In genomic region chr5:78908173-78908901, GRCh38 we compare ENCODE assay signal across 8 cellular contexts.
DNase-seq lines count a peak whose midpoint lies in the region; ATAC-seq and TF ChIP-seq lines count a peak whose summit lies in the region.

No MANE protein-coding gene starts in this region.

- no peak overlapping the region for H3K4me2 ChIP-seq in Karpas-422 (ENCODE audit: low read depth, low read length, poor library complexity, severe bottlenecking)

- peaks cover 54% of the 10 kb centered on the region for H3K4me1 Mint-ChIP-seq in endothelial cell (ENCODE audit: unreplicated experiment)

- H3K9ac ChIP-seq in Karpas-422 (ENCODE audit: low read length), result no peak overlapping the region

- H3K27ac Mint-ChIP-seq in endothelial cell (ENCODE audit: unreplicated experiment), result peak overlapping the region; percentile 91

- H3K27ac ChIP-seq in Karpas-422 (ENCODE audit: low read length), result no peak overlapping the region

- no peaks in the 10 kb centered on the region for H3K9me3 Mint-ChIP-seq in endothelial cell (ENCODE audit: unreplicated experiment)

- ATAC-seq in HG03139 (IDR thresholded peaks at IDR 0.05; ENCODE audit: unreplicated experiment) (no peak), HG02981 (IDR thresholded peaks at IDR 0.05; ENCODE audit: unreplicated experiment) (no peak)

- no peaks in the 10 kb centered on the region for H3K79me2 ChIP-seq in Karpas-422 (ENCODE audit: low read length)

- H3K27me3 ChIP-seq in Karpas-422 (ENCODE audit: low read length), result no peaks in the 10 kb centered on the region

- H3K4me3 ChIP-seq in GM08714 (ENCODE audit: low read length) (peak overlapping the region; percentile 25; the same call in 1 of the 2 replicates), Karpas-422 (ENCODE audit: low read length) (no peak overlapping the region)

- H3K36me3 ChIP-seq in Karpas-422 (ENCODE audit: insufficient read depth, low read length), result no peaks in the 10 kb centered on the region

- H3K4me1 ChIP-seq in Karpas-422 (ENCODE audit: low read length), result no peaks in the 10 kb centered on the region

- no peak for TF ChIP-seq CTCF in endothelial cell (IDR thresholded peaks at IDR 0.05; ENCODE audit: unreplicated experiment)

- H3K9me2 ChIP-seq in Karpas-422 (replicated peaks; ENCODE audit: insufficient read depth, low read length), result no peaks in the 10 kb centered on the region

- no peaks in the 10 kb centered on the region for H3K9me3 ChIP-seq in Karpas-422 (ENCODE audit: low read length)

- H3K4me3 Mint-ChIP-seq in endothelial cell (ENCODE audit: unreplicated experiment), result peak overlapping the region; percentile 77

- H3K36me3 Mint-ChIP-seq in endothelial cell (ENCODE audit: low read depth, unreplicated experiment), result no peaks in the 10 kb centered on the region

- no peak overlapping the region for H2AFZ ChIP-seq in Karpas-422 (ENCODE audit: low read length)

- DNase-seq in NCI-H524 (lab: John Stamatoyannopoulos, UW) (peak; percentile 95 to 98), endothelial cell (ENCODE audit: low spot score) (peak; percentile 65), myocyte (ENCODE audit: low read depth) (peak; percentile 95), Karpas-422 (no peak), amniotic stem cell (lab: John Stamatoyannopoulos, UW) (no peak)

- no peaks in the 10 kb centered on the region for H4K20me1 ChIP-seq in Karpas-422 (ENCODE audit: insufficient read depth, low read depth, low read length)

- peaks cover 6% of the 10 kb centered on the region for H3K27me3 Mint-ChIP-seq in endothelial cell (ENCODE audit: unreplicated experiment)

Comparison
In these comparisons a context has a peak if more than half of its experiments do, and no peak if none do; other contexts are left out.
1. DNase-seq: peak in NCI-H524 (2 of 2), endothelial cell (single experiment) and myocyte (single experiment); none in Karpas-422 (single experiment) and amniotic stem cell (single experiment).